In genomic region chr11:68260484-68260883, GRCh38 we compare ENCODE assay signal across 1 cellular context.
TF ChIP-seq lines count a peak whose summit lies in the region.

No MANE protein-coding gene starts in this region.

TF ChIP-seq in K562, 482 proteins besides CTCF, POLR2A, EP300 and RAD21:
- TF ChIP-seq KAT8 (IDR thresholded peaks at IDR 0.05; ENCODE audit: low read depth) (no peak), ZNF449 (CRISPR knock-in tag; IDR thresholded peaks at IDR 0.05) (no peak), BCOR (IDR thresholded peaks at IDR 0.05) (no peak), TARDBP (IDR thresholded peaks at IDR 0.05) (peak; percentile 69; the same call in 1 of the 2 replicates), POLR2B (IDR thresholded peaks at IDR 0.05; ENCODE audit: low read depth, partially characterized antibody) (peak; percentile 67), RBFOX2 (IDR thresholded peaks at IDR 0.05; ENCODE audit: low read depth, low read length) (peak; percentile 46), CHD7 (IDR thresholded peaks at IDR 0.05; ENCODE audit: low read depth, low read length) (no peak), EHMT2 (IDR thresholded peaks at IDR 0.05) (no peak), POLR2AphosphoS2 (IDR thresholded peaks at IDR 0.05; ENCODE audit: low read length) (peak; percentile 91; the same call in 1 of the 2 replicates), ZKSCAN1 (IDR thresholded peaks at IDR 0.05; ENCODE audit: low read depth, low read length) (peak; percentile 12; the same call in 1 of the 2 replicates)
